2 cellular contexts compared by ENCODE assay signal in the genomic region with DNA sequence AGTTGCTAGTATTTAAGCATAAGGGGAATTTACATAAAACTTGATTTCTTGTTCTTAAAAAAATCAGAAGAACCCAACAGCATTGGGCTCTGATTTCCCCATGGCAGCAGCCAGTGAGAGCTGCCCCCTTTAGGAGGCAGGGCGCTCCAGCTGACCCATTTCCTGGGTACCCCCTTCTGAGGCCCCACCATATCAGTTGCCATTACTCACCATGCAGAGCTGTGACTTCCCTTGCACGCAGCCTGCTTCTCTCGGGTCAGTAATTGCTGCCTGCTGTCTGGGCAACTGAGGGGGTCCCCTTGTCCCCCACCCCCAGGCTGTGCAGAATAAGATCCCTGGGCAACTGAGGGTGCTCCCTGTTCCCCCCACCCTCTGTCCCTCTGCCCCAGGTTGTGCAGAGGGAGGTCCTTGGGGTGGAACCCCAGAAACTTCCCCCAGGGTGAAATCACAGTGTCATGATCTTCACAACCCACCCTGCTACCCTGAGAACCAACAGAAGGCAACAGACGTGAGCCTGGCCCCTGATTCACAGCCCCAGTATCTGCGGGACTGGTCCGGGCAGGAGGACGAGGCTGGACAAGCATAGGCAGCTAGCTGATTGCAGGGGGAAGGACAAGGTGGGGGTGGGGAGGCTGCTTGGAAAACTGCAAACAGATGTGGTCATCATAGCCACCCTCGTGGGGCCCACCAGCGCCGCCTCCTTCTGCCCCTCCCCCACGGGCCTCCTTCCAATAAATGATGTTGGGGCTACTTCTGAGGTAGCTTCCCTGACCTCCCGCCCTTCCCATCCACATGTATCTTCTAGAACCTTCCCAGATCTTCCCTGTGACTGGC.
A peak's percentile ranks its signal among the peaks of the same experiment; 100 is the strongest.
TF ChIP-seq lines count a peak whose summit lies in the region.

No MANE protein-coding gene starts in this region.

TF ChIP-seq in HEK293, 187 proteins besides CTCF, POLR2A, EP300 and RAD21:
- no peak for TF ChIP-seq ZNF248 (tag by site-specific recombination; IDR thresholded peaks at IDR 0.05)
- TF ChIP-seq, protein P1, sequence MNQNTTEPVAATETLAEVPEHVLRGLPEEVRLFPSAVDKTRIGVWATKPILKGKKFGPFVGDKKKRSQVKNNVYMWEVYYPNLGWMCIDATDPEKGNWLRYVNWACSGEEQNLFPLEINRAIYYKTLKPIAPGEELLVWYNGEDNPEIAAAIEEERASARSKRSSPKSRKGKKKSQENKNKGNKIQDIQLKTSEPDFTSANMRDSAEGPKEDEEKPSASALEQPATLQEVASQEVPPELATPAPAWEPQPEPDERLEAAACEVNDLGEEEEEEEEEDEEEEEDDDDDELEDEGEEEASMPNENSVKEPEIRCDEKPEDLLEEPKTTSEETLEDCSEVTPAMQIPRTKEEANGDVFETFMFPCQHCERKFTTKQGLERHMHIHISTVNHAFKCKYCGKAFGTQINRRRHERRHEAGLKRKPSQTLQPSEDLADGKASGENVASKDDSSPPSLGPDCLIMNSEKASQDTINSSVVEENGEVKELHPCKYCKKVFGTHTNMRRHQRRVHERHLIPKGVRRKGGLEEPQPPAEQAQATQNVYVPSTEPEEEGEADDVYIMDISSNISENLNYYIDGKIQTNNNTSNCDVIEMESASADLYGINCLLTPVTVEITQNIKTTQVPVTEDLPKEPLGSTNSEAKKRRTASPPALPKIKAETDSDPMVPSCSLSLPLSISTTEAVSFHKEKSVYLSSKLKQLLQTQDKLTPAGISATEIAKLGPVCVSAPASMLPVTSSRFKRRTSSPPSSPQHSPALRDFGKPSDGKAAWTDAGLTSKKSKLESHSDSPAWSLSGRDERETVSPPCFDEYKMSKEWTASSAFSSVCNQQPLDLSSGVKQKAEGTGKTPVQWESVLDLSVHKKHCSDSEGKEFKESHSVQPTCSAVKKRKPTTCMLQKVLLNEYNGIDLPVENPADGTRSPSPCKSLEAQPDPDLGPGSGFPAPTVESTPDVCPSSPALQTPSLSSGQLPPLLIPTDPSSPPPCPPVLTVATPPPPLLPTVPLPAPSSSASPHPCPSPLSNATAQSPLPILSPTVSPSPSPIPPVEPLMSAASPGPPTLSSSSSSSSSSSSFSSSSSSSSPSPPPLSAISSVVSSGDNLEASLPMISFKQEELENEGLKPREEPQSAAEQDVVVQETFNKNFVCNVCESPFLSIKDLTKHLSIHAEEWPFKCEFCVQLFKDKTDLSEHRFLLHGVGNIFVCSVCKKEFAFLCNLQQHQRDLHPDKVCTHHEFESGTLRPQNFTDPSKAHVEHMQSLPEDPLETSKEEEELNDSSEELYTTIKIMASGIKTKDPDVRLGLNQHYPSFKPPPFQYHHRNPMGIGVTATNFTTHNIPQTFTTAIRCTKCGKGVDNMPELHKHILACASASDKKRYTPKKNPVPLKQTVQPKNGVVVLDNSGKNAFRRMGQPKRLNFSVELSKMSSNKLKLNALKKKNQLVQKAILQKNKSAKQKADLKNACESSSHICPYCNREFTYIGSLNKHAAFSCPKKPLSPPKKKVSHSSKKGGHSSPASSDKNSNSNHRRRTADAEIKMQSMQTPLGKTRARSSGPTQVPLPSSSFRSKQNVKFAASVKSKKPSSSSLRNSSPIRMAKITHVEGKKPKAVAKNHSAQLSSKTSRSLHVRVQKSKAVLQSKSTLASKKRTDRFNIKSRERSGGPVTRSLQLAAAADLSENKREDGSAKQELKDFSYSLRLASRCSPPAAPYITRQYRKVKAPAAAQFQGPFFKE (tag by site-specific recombination; IDR thresholded peaks at IDR 0.05; ENCODE audit: borderline replicate concordance): no peak
- peak; percentile 14; the same call in 1 of the 2 replicates for TF ChIP-seq ZIC2 (tag by site-specific recombination; IDR thresholded peaks at IDR 0.05)
- TF ChIP-seq, protein P2, sequence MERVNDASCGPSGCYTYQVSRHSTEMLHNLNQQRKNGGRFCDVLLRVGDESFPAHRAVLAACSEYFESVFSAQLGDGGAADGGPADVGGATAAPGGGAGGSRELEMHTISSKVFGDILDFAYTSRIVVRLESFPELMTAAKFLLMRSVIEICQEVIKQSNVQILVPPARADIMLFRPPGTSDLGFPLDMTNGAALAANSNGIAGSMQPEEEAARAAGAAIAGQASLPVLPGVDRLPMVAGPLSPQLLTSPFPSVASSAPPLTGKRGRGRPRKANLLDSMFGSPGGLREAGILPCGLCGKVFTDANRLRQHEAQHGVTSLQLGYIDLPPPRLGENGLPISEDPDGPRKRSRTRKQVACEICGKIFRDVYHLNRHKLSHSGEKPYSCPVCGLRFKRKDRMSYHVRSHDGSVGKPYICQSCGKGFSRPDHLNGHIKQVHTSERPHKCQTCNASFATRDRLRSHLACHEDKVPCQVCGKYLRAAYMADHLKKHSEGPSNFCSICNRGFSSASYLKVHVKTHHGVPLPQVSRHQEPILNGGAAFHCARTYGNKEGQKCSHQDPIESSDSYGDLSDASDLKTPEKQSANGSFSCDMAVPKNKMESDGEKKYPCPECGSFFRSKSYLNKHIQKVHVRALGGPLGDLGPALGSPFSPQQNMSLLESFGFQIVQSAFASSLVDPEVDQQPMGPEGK (tag by site-specific recombination; IDR thresholded peaks at IDR 0.05): no peak
- no peak for TF ChIP-seq ZNF112 (tag by site-specific recombination; IDR thresholded peaks at IDR 0.05)
- TF ChIP-seq BCL11A (tag by site-specific recombination; IDR thresholded peaks at IDR 0.05; ENCODE audit: low read depth): no peak
- TF ChIP-seq ZNF596 (tag by site-specific recombination; IDR thresholded peaks at IDR 0.05): no peak
- TF ChIP-seq, protein P3, sequence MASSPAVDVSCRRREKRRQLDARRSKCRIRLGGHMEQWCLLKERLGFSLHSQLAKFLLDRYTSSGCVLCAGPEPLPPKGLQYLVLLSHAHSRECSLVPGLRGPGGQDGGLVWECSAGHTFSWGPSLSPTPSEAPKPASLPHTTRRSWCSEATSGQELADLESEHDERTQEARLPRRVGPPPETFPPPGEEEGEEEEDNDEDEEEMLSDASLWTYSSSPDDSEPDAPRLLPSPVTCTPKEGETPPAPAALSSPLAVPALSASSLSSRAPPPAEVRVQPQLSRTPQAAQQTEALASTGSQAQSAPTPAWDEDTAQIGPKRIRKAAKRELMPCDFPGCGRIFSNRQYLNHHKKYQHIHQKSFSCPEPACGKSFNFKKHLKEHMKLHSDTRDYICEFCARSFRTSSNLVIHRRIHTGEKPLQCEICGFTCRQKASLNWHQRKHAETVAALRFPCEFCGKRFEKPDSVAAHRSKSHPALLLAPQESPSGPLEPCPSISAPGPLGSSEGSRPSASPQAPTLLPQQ (tag by site-specific recombination; IDR thresholded peaks at IDR 0.05): peak; percentile 84
- 0 out of 2 replicates have a peak, but pooled peaks have one; percentile 14 for TF ChIP-seq EGR2 (tag by site-specific recombination; IDR thresholded peaks at IDR 0.05; ENCODE audit: low read depth)
- peak; percentile 92 for TF ChIP-seq ZFP69B (tag by site-specific recombination; IDR thresholded peaks at IDR 0.05)
- no peak for TF ChIP-seq ZNF133 (tag by site-specific recombination; IDR thresholded peaks at IDR 0.05)
- TF ChIP-seq ZBTB48 (tag by site-specific recombination; IDR thresholded peaks at IDR 0.05): no peak

TF ChIP-seq in GM12878, 131 proteins besides CTCF, POLR2A, EP300 and RAD21:
- TF ChIP-seq, protein P4, sequence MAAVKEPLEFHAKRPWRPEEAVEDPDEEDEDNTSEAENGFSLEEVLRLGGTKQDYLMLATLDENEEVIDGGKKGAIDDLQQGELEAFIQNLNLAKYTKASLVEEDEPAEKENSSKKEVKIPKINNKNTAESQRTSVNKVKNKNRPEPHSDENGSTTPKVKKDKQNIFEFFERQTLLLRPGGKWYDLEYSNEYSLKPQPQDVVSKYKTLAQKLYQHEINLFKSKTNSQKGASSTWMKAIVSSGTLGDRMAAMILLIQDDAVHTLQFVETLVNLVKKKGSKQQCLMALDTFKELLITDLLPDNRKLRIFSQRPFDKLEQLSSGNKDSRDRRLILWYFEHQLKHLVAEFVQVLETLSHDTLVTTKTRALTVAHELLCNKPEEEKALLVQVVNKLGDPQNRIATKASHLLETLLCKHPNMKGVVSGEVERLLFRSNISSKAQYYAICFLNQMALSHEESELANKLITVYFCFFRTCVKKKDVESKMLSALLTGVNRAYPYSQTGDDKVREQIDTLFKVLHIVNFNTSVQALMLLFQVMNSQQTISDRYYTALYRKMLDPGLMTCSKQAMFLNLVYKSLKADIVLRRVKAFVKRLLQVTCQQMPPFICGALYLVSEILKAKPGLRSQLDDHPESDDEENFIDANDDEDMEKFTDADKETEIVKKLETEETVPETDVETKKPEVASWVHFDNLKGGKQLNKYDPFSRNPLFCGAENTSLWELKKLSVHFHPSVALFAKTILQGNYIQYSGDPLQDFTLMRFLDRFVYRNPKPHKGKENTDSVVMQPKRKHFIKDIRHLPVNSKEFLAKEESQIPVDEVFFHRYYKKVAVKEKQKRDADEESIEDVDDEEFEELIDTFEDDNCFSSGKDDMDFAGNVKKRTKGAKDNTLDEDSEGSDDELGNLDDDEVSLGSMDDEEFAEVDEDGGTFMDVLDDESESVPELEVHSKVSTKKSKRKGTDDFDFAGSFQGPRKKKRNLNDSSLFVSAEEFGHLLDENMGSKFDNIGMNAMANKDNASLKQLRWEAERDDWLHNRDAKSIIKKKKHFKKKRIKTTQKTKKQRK (IDR thresholded peaks at IDR 0.05; ENCODE audit: low read depth, low read length): no peak
- 0 out of 2 replicates have a peak, but pooled peaks have one; percentile 18 for TF ChIP-seq DPF2 (IDR thresholded peaks at IDR 0.05)
- TF ChIP-seq BHLHE40 (IDR thresholded peaks at IDR 0.05; ENCODE audit: borderline replicate concordance in 1 of 2, low read depth in 2 of 2, low read length in 1 of 2): 0 out of 4 replicates have a peak, but pooled peaks of 1 of the 2 experiments have one; percentile 3
